Comparison of ENCODE assay signal across 10 cellular contexts in genomic region chr13:101520672-101521071, GRCh38.
DNase-seq lines count a peak whose midpoint lies in the region; ATAC-seq and TF ChIP-seq lines count a peak whose summit lies in the region.
"Had no signal": no experiment of that assay in that cellular context is flagged by ENCODE, and none has a peak within 500 bp of the region (broad histone marks: within the 10 kb centered on the region; RNA-seq: fewer than 3 reads in every experiment).

No MANE protein-coding gene starts in this region.

- no peaks in the 10 kb centered on the region for H3K27me3 Mint-ChIP-seq in T-helper 17 cell
- H3K27me3 Mint-ChIP-seq: activated B cell treated with CpG ODN at 0.5 μM for 24 hours had no signal

- H3K4me3 Mint-ChIP-seq in T-helper 17 cell, result peak overlapping the region; percentile 31
- H3K4me3 Mint-ChIP-seq: activated B cell treated with CpG ODN at 0.5 μM for 24 hours had no signal

- H3K4me3 ChIP-seq in GM12865 (ENCODE audit: low read depth, low read length), result no peak overlapping the region
- H3K4me3 ChIP-seq in HFF-Myc (replicated peaks; ENCODE audit: low read depth, low read length), result no peak overlapping the region

- H3K27ac Mint-ChIP-seq in T-helper 17 cell, result peak overlapping the region; percentile 72
- H3K27ac Mint-ChIP-seq: activated B cell treated with CpG ODN at 0.5 μM for 24 hours had no signal

- ATAC-seq in T-helper 17 cell, result peak; percentile 86
- no peak for ATAC-seq in GM18517 (IDR thresholded peaks at IDR 0.05; ENCODE audit: unreplicated experiment)
- ATAC-seq: HCT116 had no signal

- H3K36me3 Mint-ChIP-seq in T-helper 17 cell (ENCODE audit: low read depth), result no peaks in the 10 kb centered on the region

- DNase-seq in GM12865 (ENCODE audit: low read depth) (peak; percentile 13), HFF-Myc (ENCODE audit: extremely low read depth, low read depth) (peak; percentile 80), T-helper 17 cell (no peak), iris pigment epithelial cell (ENCODE audit: low read depth) (peak; percentile 90), NCI-H1436 (lab: John Stamatoyannopoulos, UW) (no peak), RPMI8226 (no peak), iPS-NIHi11 (ENCODE audit: low spot score) (no peak)
- DNase-seq: activated B cell treated with CpG ODN at 0.5 μM for 24 hours had no signal

- peaks cover 20% of the 10 kb centered on the region for H3K4me1 Mint-ChIP-seq in T-helper 17 cell
- H3K4me1 Mint-ChIP-seq: activated B cell treated with CpG ODN at 0.5 μM for 24 hours had no signal

- no peaks in the 10 kb centered on the region for H3K9me3 ChIP-seq in T-helper 17 cell (ENCODE audit: control insufficient read depth, low read length, poor library complexity, severe bottlenecking)

- TF ChIP-seq CTCF in GM12865 (IDR thresholded peaks at IDR 0.05; ENCODE audit: insufficient read depth, low read depth, low read length, missing control alignments) (no peak), HFF-Myc (IDR thresholded peaks at IDR 0.05; ENCODE audit: low read depth, low read length, missing control alignments) (no peak)

Comparison
In these comparisons a context has a peak if more than half of its experiments do, and no peak if none do; other contexts are left out.
1. DNase-seq: peak in GM12865 (single experiment), HFF-Myc (single experiment) and iris pigment epithelial cell (single experiment); none in T-helper 17 cell (0 of 3), NCI-H1436 (single experiment), RPMI8226 (single experiment) and iPS-NIHi11 (single experiment).